ENCODE assay signal across 9 cellular contexts in genomic region chr17:38797828-38798227, GRCh38. TPM values are rescaled to one million over a fixed set of nuclear protein-coding genes. Genes with fewer than 3 reads are reported as not detected.
DNase-seq lines count a peak whose midpoint lies in the region; ATAC-seq, FAIRE-seq and TF ChIP-seq lines count a peak whose summit lies in the region.
"Had no signal": no experiment of that assay in that cellular context is flagged by ENCODE, and none has a peak within 500 bp of the region (broad histone marks: within the 10 kb centered on the region; RNA-seq: fewer than 3 reads in every experiment).

No MANE protein-coding gene starts in this region.

- H3K9me3 ChIP-seq in SJSA1 (replicated peaks) (no peaks in the 10 kb centered on the region), esophagus muscularis mucosa (no peaks in the 10 kb centered on the region), psoas muscle (no peaks in the 10 kb centered on the region)

- TF ChIP-seq CTCF in esophagus muscularis mucosa (IDR thresholded peaks at IDR 0.05) (no peak), psoas muscle (IDR thresholded peaks at IDR 0.05) (no peak)

- H3K27ac ChIP-seq in SJSA1 (no peak overlapping the region), esophagus muscularis mucosa (replicated peaks in 1 of 4) (peak overlapping the region; percentile 97 to 100 (median 98)), psoas muscle (peak overlapping the region; percentile 96)

- ATAC-seq in psoas muscle (no peak), GM21825 (IDR thresholded peaks at IDR 0.05; ENCODE audit: unreplicated experiment) (no peak), HG02763 (IDR thresholded peaks at IDR 0.05; ENCODE audit: unreplicated experiment) (no peak)

- peaks cover 62% of the 10 kb centered on the region for H3K36me3 ChIP-seq in SJSA1
- H3K36me3 ChIP-seq in esophagus muscularis mucosa = peaks cover 14 to 37% (median 24%) of the 10 kb centered on the region in 4 donors
- peaks cover 7 to 50% of the 10 kb centered on the region in 2 donors for H3K36me3 ChIP-seq in psoas muscle (ENCODE audit: insufficient read depth in 1 of 2, low read depth in 1 of 2)

- H3K27me3 ChIP-seq in SJSA1 (replicated peaks) (no peaks in the 10 kb centered on the region), esophagus muscularis mucosa (no peaks in the 10 kb centered on the region), psoas muscle (ENCODE audit: insufficient read depth in 3 of 3, low read length in 2 of 3) (no peaks in the 10 kb centered on the region)

- 80% methylated on average over 6 of the region's 6 CpGs for WGBS in esophagus muscularis mucosa
- 40 to 62% (median 45%) methylated on average over 6 of the region's 6 CpGs for WGBS in psoas muscle, 3 donors

- H3K4me1 ChIP-seq in SJSA1 (replicated peaks) (peaks cover 16% of the 10 kb centered on the region), esophagus muscularis mucosa (peaks cover 29 to 49% (median 42%) of the 10 kb centered on the region in 4 donors), psoas muscle (peaks cover 29% of the 10 kb centered on the region)

- TF ChIP-seq POLR2A in esophagus muscularis mucosa (IDR thresholded peaks at IDR 0.05; ENCODE audit: low read depth) = no peak

- intact Hi-C loops in esophagus muscularis mucosa (cut with DNase I) = loop anchor here (5.0 to 10.0 kb wide), 2 partner anchors 41 to 63 kb away; partner anchors contain the start of gene CISD3
- intact Hi-C loops in psoas muscle (cut with DNase I) = no loop called here

- peak overlapping the region; percentile 82 for H3K4me3 ChIP-seq in GM08714 (ENCODE audit: low read length)
- H3K4me3 ChIP-seq in SJSA1 = peak overlapping the region; percentile 91
- H3K4me3 ChIP-seq in esophagus muscularis mucosa = peak overlapping the region; percentile 78 to 95 (median 92)
- peak overlapping the region; percentile 96 for H3K4me3 ChIP-seq in psoas muscle

- FAIRE-seq in RCC 7860 (lab: Jason Lieb, UNC) = no peak

- no peak for TF ChIP-seq EP300 in esophagus muscularis mucosa (IDR thresholded peaks at IDR 0.05)

- DNase-seq in SJSA1 (ENCODE audit: low read depth in 1 of 2, low spot score in 2 of 2) (no peak), esophagus muscularis mucosa (ENCODE audit: extremely low spot score) (no peak), psoas muscle (no peak), RCC 7860 (ENCODE audit: low spot score) (no peak), islet precursor cell (no peak)
- DNase-seq: NCI-H1436 had no signal

RNA-seq across cellular contexts. Expression of gene PIP4K2B, which starts 1.5 kb away (rescaled TPM):
- total RNA-seq in SJSA1 (2014; rRNA removed; shearing (Covaris generic)) = 37.0 and 47.9 TPM in 2 replicates
- total RNA-seq in esophagus muscularis mucosa (10 to 100 TPM; 39.5 to 72.1 (median 53.2) TPM), psoas muscle (10 to 100 TPM; 61.2 to 66.7 (median 63.8) TPM)
- polyA plus RNA-seq in psoas muscle = 10 to 100 TPM; 19.3 to 72.6 (median 26.5) TPM

RNA-seq across cellular contexts. Expression of gene CWC25, which starts 27.3 kb away (rescaled TPM):
- total RNA-seq in SJSA1 (2014; rRNA removed; shearing (Covaris generic)) = 6.6 and 11.3 TPM in 2 replicates
- 10 to 100 TPM; 16.5 to 27.8 (median 19.6) TPM for total RNA-seq in esophagus muscularis mucosa
- total RNA-seq in psoas muscle = 10 to 100 TPM in 3 of 4 donors, 1 to 10 TPM in 1; 9.7 to 21.3 (median 15.3) TPM
- polyA plus RNA-seq in psoas muscle = 10 to 100 TPM; 13.5 to 22.0 (median 15.0) TPM

RNA-seq across cellular contexts. Expression of gene PSMB3, which starts 45.3 kb away (rescaled TPM):
- 297 and 448 TPM in 2 replicates for total RNA-seq in SJSA1 (2014; rRNA removed; shearing (Covaris generic))
- total RNA-seq in esophagus muscularis mucosa (100 to 1,000 TPM; 122 to 158 (median 137) TPM), psoas muscle (100 to 1,000 TPM; 112 to 209 (median 184) TPM)
- 100 to 1,000 TPM; 286 to 463 (median 332) TPM for polyA plus RNA-seq in psoas muscle

RNA-seq across cellular contexts. Expression of gene PCGF2, which starts 49.7 kb away (rescaled TPM):
- 3.6 and 4.2 TPM in 2 replicates for total RNA-seq in SJSA1 (2014; rRNA removed; shearing (Covaris generic))
- 10 to 100 TPM; 10.3 to 15.7 (median 12.4) TPM for total RNA-seq in esophagus muscularis mucosa
- total RNA-seq in psoas muscle = 10 to 100 TPM in 1 of 4 donors, 1 to 10 TPM in 3; 7.1 to 10.8 (median 7.5) TPM
- 1 to 10 TPM; 3.3 to 5.8 (median 5.1) TPM for polyA plus RNA-seq in psoas muscle

RNA-seq across cellular contexts. Expression of gene RPL23, which starts 55.7 kb away (rescaled TPM):
- 817 and 952 TPM in 2 replicates for total RNA-seq in SJSA1 (2014; rRNA removed; shearing (Covaris generic))
- total RNA-seq in esophagus muscularis mucosa (1,000 to 10,000 TPM in 2 of 4 donors, 100 to 1,000 TPM in 2; 721 to 1,711 (median 1,283) TPM), psoas muscle (1,000 to 10,000 TPM in 1 of 4 donors, 100 to 1,000 TPM in 3; 816 to 1,006 (median 921) TPM)
- polyA plus RNA-seq in psoas muscle = 1,000 to 10,000 TPM; 1,675 to 2,332 (median 1,765) TPM
